ENCODE assay signal across 15 cellular contexts in genomic region chr2:215409331-215410127, GRCh38. TPM values are rescaled to one million over a fixed set of nuclear protein-coding genes. Genes with fewer than 3 reads are reported as not detected.
A peak's percentile ranks its signal among the peaks of the same experiment; 100 is the strongest.
DNase-seq lines count a peak whose midpoint lies in the region; ATAC-seq, FAIRE-seq and TF ChIP-seq lines count a peak whose summit lies in the region.
"Had no signal": no experiment of that assay in that cellular context is flagged by ENCODE, and none has a peak within 500 bp of the region (broad histone marks: within the 10 kb centered on the region; RNA-seq: fewer than 3 reads in every experiment).

No MANE protein-coding gene starts in this region.

- H3K9ac ChIP-seq in HepG2 (ENCODE audit: insufficient read depth, low read depth, low read length) = no peak overlapping the region
- H3K9ac ChIP-seq: BLaER1 treated with 17β-estradiol and CSF1 and Interleukin-3, amounts not matched to agents 10 nM and 100 nM had no signal

- no peak overlapping the region for H3K27ac Mint-ChIP-seq in activated naive CD4-positive, alpha-beta T cell treated with anti-CD3 and anti-CD28 coated beads, Interleukin-2, amount 50 U/mL, for 72 hours
- H3K27ac Mint-ChIP-seq in activated naive CD8-positive, alpha-beta T cell treated with anti-CD3 and anti-CD28 coated beads, Interleukin-2, amount 50 U/mL, for 24 hours = peak overlapping the region; percentile 73
- H3K27ac Mint-ChIP-seq: type B pancreatic cell had no signal

- H3K36me3 ChIP-seq in HepG2 (replicated peaks in 1 of 2; ENCODE audit: control insufficient read depth in 1 of 2, insufficient read depth in 2 of 2, low read length in 2 of 2) (peaks cover 54 to 93% of the 10 kb centered on the region in 2 experiments), thoracic aorta (peaks cover 77% of the 10 kb centered on the region), uterus (no peaks in the 10 kb centered on the region)
- H3K36me3 ChIP-seq in effector memory CD4-positive, alpha-beta T cell (ENCODE audit: control insufficient read depth, insufficient read depth, low read length) = no peaks in the 10 kb centered on the region

- TF ChIP-seq CTCF in HepG2 (CRISPR knock-in tag; IDR thresholded peaks at IDR 0.05) = no peak
- TF ChIP-seq CTCF in thoracic aorta (IDR thresholded peaks at IDR 0.05) = no peak
- TF ChIP-seq CTCF in uterus (IDR thresholded peaks at IDR 0.05) = no peak

- H3K4me3 ChIP-seq in HepG2 (replicated peaks in 1 of 3; ENCODE audit: insufficient read depth in 1 of 3, low read depth in 2 of 3, low read length in 3 of 3) (no peak overlapping the region), thoracic aorta (no peak overlapping the region), uterus (no peak overlapping the region)
- H3K4me3 ChIP-seq in effector memory CD4-positive, alpha-beta T cell (ENCODE audit: insufficient read depth, low read depth, low read length, poor library complexity, severe bottlenecking) = no peak overlapping the region
- H3K4me3 ChIP-seq: BLaER1 treated with 17β-estradiol and CSF1 and Interleukin-3, amounts not matched to agents 10 nM and 100 nM had no signal

- 0 out of 2 replicates have a peak, but pooled peaks cover 2% of the 10 kb centered on the region for H4K20me1 ChIP-seq in HepG2 (ENCODE audit: insufficient read depth, low read length)

- in situ Hi-C loops in HepG2 (cut with HindIII; ENCODE audit: extremely low pct_ligation_motif_present, low pct_unique_long_range_greater_than_20kb) = no loop called here

- no peak for TF ChIP-seq EP300 in HepG2 (IDR thresholded peaks at IDR 0.05; ENCODE audit: low read depth in 2 of 2, low read length in 2 of 2)
- TF ChIP-seq EP300 in HepG2 (CRISPR knock-in tag; IDR thresholded peaks at IDR 0.05; ENCODE audit: borderline replicate concordance) = 0 out of 2 replicates have a peak, but pooled peaks have one; percentile 35

- peak; percentile 19 to 65 for DNase-seq in activated naive CD4-positive, alpha-beta T cell treated with anti-CD3 and anti-CD28 coated beads, Interleukin-2, amount 50 U/mL, for 72 hours (ENCODE audit: low spot score in 2 of 2)
- DNase-seq in activated naive CD4-positive, alpha-beta T cell (lab: John Stamatoyannopoulos, UW) = no peak
- peak; percentile 49 for DNase-seq in activated naive CD8-positive, alpha-beta T cell treated with anti-CD3 and anti-CD28 coated beads, Interleukin-2, amount 50 U/mL, for 24 hours
- DNase-seq in HepG2 (ENCODE audit: low spot score) = no peak
- DNase-seq in thoracic aorta (ENCODE audit: low spot score) = no peak
- no peak for DNase-seq in uterus
- DNase-seq in NCI-H1930 (lab: John Stamatoyannopoulos, UW) = no peak
- DNase-seq in effector memory CD4-positive, alpha-beta T cell = no peak
- DNase-seq: left colon, NCI-H1694, occipital lobe had no signal

- H3K4me1 Mint-ChIP-seq in activated naive CD8-positive, alpha-beta T cell treated with anti-CD3 and anti-CD28 coated beads, Interleukin-2, amount 50 U/mL, for 24 hours = peaks cover 26% of the 10 kb centered on the region

- H3K79me2 ChIP-seq in HepG2 (ENCODE audit: insufficient read depth, low read length) = peaks cover 4% of the 10 kb centered on the region

- peak in 1 of 2 experiments; percentile 61; a peak in 3 of 4 replicates for TF ChIP-seq POLR2A in HepG2 (IDR thresholded peaks at IDR 0.05; ENCODE audit: insufficient read depth in 1 of 2, low read depth in 2 of 2, low read length in 2 of 2)
- TF ChIP-seq POLR2A in uterus (IDR thresholded peaks at IDR 0.05) = no peak

- H3K27ac ChIP-seq in HepG2 (ENCODE audit: extremely low read length, insufficient read depth, low read length) = no peak overlapping the region
- H3K27ac ChIP-seq in thoracic aorta = peak overlapping the region; percentile 48 to 51
- H3K27ac ChIP-seq in uterus = no peak overlapping the region
- no peak overlapping the region for H3K27ac ChIP-seq in effector memory CD4-positive, alpha-beta T cell (ENCODE audit: insufficient read depth, low read length, poor library complexity, severe bottlenecking)
- H3K27ac ChIP-seq: BLaER1 treated with 17β-estradiol and CSF1 and Interleukin-3, amounts not matched to agents 10 nM and 100 nM had no signal

- H3K9me3 ChIP-seq in HepG2 (ENCODE audit: low read length) = no peaks in the 10 kb centered on the region
- H3K9me3 ChIP-seq in thoracic aorta = no peaks in the 10 kb centered on the region
- no peaks in the 10 kb centered on the region for H3K9me3 ChIP-seq in uterus
- H3K9me3 ChIP-seq in effector memory CD4-positive, alpha-beta T cell (ENCODE audit: control insufficient read depth, low read length) = no peaks in the 10 kb centered on the region
- H3K9me3 ChIP-seq: BLaER1 treated with 17β-estradiol and CSF1 and Interleukin-3, amounts not matched to agents 10 nM and 100 nM had no signal

- no peak for TF ChIP-seq RAD21 in HepG2 (CRISPR knock-in tag; IDR thresholded peaks at IDR 0.05)

- no peak overlapping the region for H2AFZ ChIP-seq in HepG2 (ENCODE audit: low read length)

- BruUV-seq in HepG2 (replicated peaks; lab: Mats Ljungman, UMichigan) = no TSS peak

- peaks cover 64% of the 10 kb centered on the region for H3K4me1 ChIP-seq in HepG2 (ENCODE audit: insufficient read depth, low read length)
- peaks cover 7 to 54% of the 10 kb centered on the region in 2 donors for H3K4me1 ChIP-seq in thoracic aorta (ENCODE audit: control insufficient read depth in 1 of 2, low read depth in 2 of 2)
- H3K4me1 ChIP-seq in uterus = no peaks in the 10 kb centered on the region
- H3K4me1 ChIP-seq in effector memory CD4-positive, alpha-beta T cell (ENCODE audit: control insufficient read depth, insufficient read depth, low read length, poor library complexity, severe bottlenecking) = no peaks in the 10 kb centered on the region

- no peaks in the 10 kb centered on the region for H3K36me3 Mint-ChIP-seq in activated naive CD4-positive, alpha-beta T cell treated with anti-CD3 and anti-CD28 coated beads, Interleukin-2, amount 50 U/mL, for 72 hours
- no peaks in the 10 kb centered on the region for H3K36me3 Mint-ChIP-seq in activated naive CD8-positive, alpha-beta T cell treated with anti-CD3 and anti-CD28 coated beads, Interleukin-2, amount 50 U/mL, for 24 hours (ENCODE audit: low read depth)

- no peak for FAIRE-seq in HepG2 (lab: Jason Lieb, UNC)
- FAIRE-seq: frontal cortex, G401.6 had no signal

- H3K27me3 Mint-ChIP-seq in activated naive CD8-positive, alpha-beta T cell treated with anti-CD3 and anti-CD28 coated beads, Interleukin-2, amount 50 U/mL, for 24 hours = peaks cover 41% of the 10 kb centered on the region
- H3K27me3 Mint-ChIP-seq: type B pancreatic cell had no signal

- POLR2A ChIA-PET in HepG2 (lab: Yijun Ruan, JAX) = interaction anchor here (2.0 to 2.5 kb wide), 3 partner anchors 10 to 16 kb away, joined by 5 to 12 read pairs (median 12); no protein-coding TSS in a partner anchor

- 95% methylated on average over 17 of the region's 18 CpGs for WGBS in HepG2 (ENCODE audit: low lambda C conversion rate)

- intact Hi-C loops in HepG2 (cut with micrococcal nuclease; ENCODE audit: unreplicated experiment) = no loop called here
- intact Hi-C loops in uterus (cut with DNase I; ENCODE audit: low total_unique reads) = no loop called here

- H3K27me3 ChIP-seq in HepG2 (ENCODE audit: control insufficient read depth in 1 of 2, insufficient read depth in 2 of 2, low read length in 2 of 2) (no peaks in the 10 kb centered on the region), thoracic aorta (replicated peaks; ENCODE audit: insufficient read depth) (no peaks in the 10 kb centered on the region), uterus (no peaks in the 10 kb centered on the region)
- no peaks in the 10 kb centered on the region for H3K27me3 ChIP-seq in effector memory CD4-positive, alpha-beta T cell (replicated peaks; ENCODE audit: control insufficient read depth, insufficient read depth, low read length, poor library complexity, severe bottlenecking)
- H3K27me3 ChIP-seq: BLaER1 treated with 17β-estradiol and CSF1 and Interleukin-3, amounts not matched to agents 10 nM and 100 nM had no signal

- H3K4me3 Mint-ChIP-seq in activated naive CD8-positive, alpha-beta T cell treated with anti-CD3 and anti-CD28 coated beads, Interleukin-2, amount 50 U/mL, for 24 hours = no peak overlapping the region
- H3K4me3 Mint-ChIP-seq: type B pancreatic cell had no signal

- H3K4me2 ChIP-seq in HepG2 (ENCODE audit: low read depth, low read length) = no peak overlapping the region
- H3K4me2 ChIP-seq: BLaER1 treated with 17β-estradiol and CSF1 and Interleukin-3, amounts not matched to agents 10 nM and 100 nM had no signal

- H3K9me3 Mint-ChIP-seq in activated naive CD4-positive, alpha-beta T cell treated with anti-CD3 and anti-CD28 coated beads, Interleukin-2, amount 50 U/mL, for 72 hours = no peaks in the 10 kb centered on the region
- no peaks in the 10 kb centered on the region for H3K9me3 Mint-ChIP-seq in activated naive CD8-positive, alpha-beta T cell treated with anti-CD3 and anti-CD28 coated beads, Interleukin-2, amount 50 U/mL, for 24 hours
- H3K9me3 Mint-ChIP-seq: type B pancreatic cell had no signal

- CTCF ChIA-PET in HepG2 (lab: Yijun Ruan, JAX; ENCODE audit: low intra/inter-chr PET ratio, low total read pairs) = no interaction called here

- peak; percentile 78 to 86 for ATAC-seq in activated naive CD4-positive, alpha-beta T cell treated with anti-CD3 and anti-CD28 coated beads, Interleukin-2, amount 50 U/mL, for 72 hours
- peak; percentile 88 for ATAC-seq in activated naive CD8-positive, alpha-beta T cell treated with anti-CD3 and anti-CD28 coated beads, Interleukin-2, amount 50 U/mL, for 24 hours
- ATAC-seq in HepG2 = peak; percentile 22
- no peak for ATAC-seq in thoracic aorta (ENCODE audit: insufficient number of reproducible peaks, low FRiP score, low read depth)
- ATAC-seq: left colon had no signal

RNA-seq across cellular contexts. Expression of gene FN1, which starts 26.3 kb away (rescaled TPM):
- under 1 TPM; 0.16 to 0.62 TPM for total RNA-seq in activated naive CD4-positive, alpha-beta T cell treated with anti-CD3 and anti-CD28 coated beads, Interleukin-2, amount 50 U/mL, for 72 hours
- 1,029 and 1,847 TPM in 2 replicates for total RNA-seq in HepG2 (2016; rRNA removed; fragmentation: Illumina TruSeq; extraction: Trizol)
- 126 and 147 TPM in 2 replicates for total RNA-seq in HepG2 (2016; cell fraction: cytosol; rRNA removed; fragmentation: Illumina TruSeq; extraction: Trizol; ENCODE audit: low read depth)
- total RNA-seq in HepG2 (2016; cell fraction: insoluble cytoplasmic fraction; rRNA removed; fragmentation: Illumina TruSeq; extraction: Trizol) = 854 and 1,853 TPM in 2 replicates
- total RNA-seq in HepG2 (2016; cell fraction: membrane; rRNA removed; fragmentation: Illumina TruSeq; extraction: Trizol) = 296 and 350 TPM in 2 replicates
- 2,550 and 3,138 TPM in 2 replicates for total RNA-seq in HepG2 (2016; cell fraction: nucleus; rRNA removed; fragmentation: Illumina TruSeq; extraction: Trizol)
- polyA plus RNA-seq in HepG2 (2011; rRNA removed) = 6,471 and 8,294 TPM in 2 replicates
- polyA plus RNA-seq in HepG2 (2011; cell fraction: cytosol; rRNA removed) = 5,228 and 6,020 TPM in 2 replicates
- polyA plus RNA-seq in HepG2 (2011; cell fraction: nucleus; rRNA removed) = 7,071 and 7,329 TPM in 2 replicates
- polyA plus RNA-seq in HepG2 (2012) = 6,919 and 7,291 TPM in 2 replicates
- 105 and 116 TPM in 2 replicates for polyA plus RNA-seq in HepG2 (2016; cell fraction: cytosol; fragmentation: Illumina TruSeq; extraction: Trizol; ENCODE audit: low read depth)
- 930 and 1,012 TPM in 2 replicates for polyA plus RNA-seq in HepG2 (2016; cell fraction: insoluble cytoplasmic fraction; fragmentation: Illumina TruSeq; extraction: Trizol; ENCODE audit: low read depth)
- 206 and 247 TPM in 2 replicates for polyA plus RNA-seq in HepG2 (2016; cell fraction: membrane; fragmentation: Illumina TruSeq; extraction: Trizol; ENCODE audit: low read depth)
- 3,833 and 4,011 TPM in 2 replicates for polyA plus RNA-seq in HepG2 (2016; cell fraction: nucleus; fragmentation: Illumina TruSeq; extraction: Trizol; ENCODE audit: insufficient read depth, low read depth)
- polyA minus RNA-seq in HepG2 (2011; rRNA and poly(A)+ RNA removed; ENCODE audit: low replicate concordance) = 4.7 and 8,343 TPM in 2 replicates
- 6,416 and 9,415 TPM in 2 replicates for polyA minus RNA-seq in HepG2 (2011; cell fraction: cytosol; rRNA and poly(A)+ RNA removed)
- 5,814 and 6,553 TPM in 2 replicates for polyA minus RNA-seq in HepG2 (2011; cell fraction: nucleus; rRNA and poly(A)+ RNA removed)
- total RNA-seq in thoracic aorta = 1,000 to 10,000 TPM; 6,415 to 8,882 TPM
- 1,000 to 10,000 TPM in 1 of 4 donors, 100 to 1,000 TPM in 3; 218 to 1,074 (median 261) TPM for total RNA-seq in uterus

Comparison
In these comparisons a context has a peak if more than half of its experiments do, and no peak if none do; other contexts are left out.
1. DNase-seq: peak in activated naive CD4-positive, alpha-beta T cell treated with anti-CD3 and anti-CD28 coated beads, Interleukin-2, amount 50 U/mL, for 72 hours (2 of 2) and activated naive CD8-positive, alpha-beta T cell treated with anti-CD3 and anti-CD28 coated beads, Interleukin-2, amount 50 U/mL, for 24 hours (single experiment); none in activated naive CD4-positive, alpha-beta T cell (0 of 4), HepG2 (single experiment), thoracic aorta (single experiment), uterus (0 of 2), NCI-H1930 (0 of 2) and effector memory CD4-positive, alpha-beta T cell (0 of 3).
2. H3K27ac ChIP-seq: peak in thoracic aorta (2 of 2); none in HepG2 (single experiment), uterus (0 of 2) and effector memory CD4-positive, alpha-beta T cell (single experiment).
3. RNA of gene FN1, which starts 26.3 kb away (total RNA-seq): 6,415 to 8,882 TPM in thoracic aorta, 126 to 3,138 TPM in HepG2 and 218 to 1,074 TPM in uterus; 0.16 to 0.62 TPM in activated naive CD4-positive, alpha-beta T cell treated with anti-CD3 and anti-CD28 coated beads, Interleukin-2, amount 50 U/mL, for 72 hours; every median in the first group is over 10 times any median in the second.